Comparison of ENCODE assay signal across 24 cellular contexts in genomic region chr21:29604096-29604495, GRCh38.
DNase-seq lines count a peak whose midpoint lies in the region; ATAC-seq, FAIRE-seq and TF ChIP-seq lines count a peak whose summit lies in the region.
"Had no signal": no experiment of that assay in that cellular context is flagged by ENCODE, and none has a peak within 500 bp of the region (broad histone marks: within the 10 kb centered on the region; RNA-seq: fewer than 3 reads in every experiment).

No MANE protein-coding gene starts in this region.

- H4K20me1 ChIP-seq in K562 (replicated peaks; ENCODE audit: control insufficient read depth, insufficient read depth, low read length), result no peaks in the 10 kb centered on the region
- H4K20me1 ChIP-seq: BLaER1 had no signal

- H3K36me3 Mint-ChIP-seq in activated CD4-positive, alpha-beta T cell treated with anti-CD3 and anti-CD28 coated beads, Interleukin-2, amount 10 ng/mL, durations not matched to agents 7 days and 5 days (ENCODE audit: low read depth), result no peaks in the 10 kb centered on the region
- no peaks in the 10 kb centered on the region for H3K36me3 Mint-ChIP-seq in T-helper 2 cell treated with Interferon-gamma antibody and Interleukin-4, amounts not matched to agents 5 μg/mL and 100 μg/mL, for 36 hours (ENCODE audit: low read depth)
- H3K36me3 Mint-ChIP-seq in activated CD4-positive, alpha-beta T cell treated with anti-CD3 and anti-CD28 coated beads, Interleukin-2, amount 10 ng/mL, durations not matched to agents 24 days and 14 days (ENCODE audit: low read depth), result no peaks in the 10 kb centered on the region

- 68% methylated on average over 4 of the region's 4 CpGs for WGBS in K562 (ENCODE audit: insufficient coverage, low coverage, missing lambda C conversion rate)
- 65 to 81% (median 72%) methylated on average over 4 of the region's 4 CpGs for WGBS in spleen, 5 donors

- in situ Hi-C loops in K562 (cut with MboI), result no loop called here

- TF ChIP-seq POLR2A in K562 (conservative IDR thresholded peaks at IDR 0.05) (no peak), spleen (IDR thresholded peaks at IDR 0.05) (no peak)

- H3K79me2 ChIP-seq in K562 (ENCODE audit: control insufficient read depth, insufficient read depth, low read length), result no peaks in the 10 kb centered on the region

- no peaks in the 10 kb centered on the region for H3K9me3 Mint-ChIP-seq in activated CD4-positive, alpha-beta T cell treated with anti-CD3 and anti-CD28 coated beads, Interleukin-2, amount 10 ng/mL, durations not matched to agents 7 days and 5 days
- H3K9me3 Mint-ChIP-seq in T-helper 2 cell treated with Interferon-gamma antibody and Interleukin-4, amounts not matched to agents 5 μg/mL and 100 μg/mL, for 36 hours, result no peaks in the 10 kb centered on the region
- H3K9me3 Mint-ChIP-seq in activated CD4-positive, alpha-beta T cell treated with anti-CD3 and anti-CD28 coated beads, Interleukin-2, amount 10 ng/mL, durations not matched to agents 24 days and 14 days, result no peaks in the 10 kb centered on the region
- H3K9me3 Mint-ChIP-seq: CD4-positive, alpha-beta memory T cell; CD8-positive, alpha-beta memory T cell had no signal

- BruUV-seq in K562 (replicated peaks; lab: Mats Ljungman, UMichigan), result no TSS peak

- no peak for FAIRE-seq in K562 (lab: Jason Lieb, UNC)
- FAIRE-seq: A204.1, D721Med, G401.6, GM12891 had no signal

- peak; percentile 52 for DNase-seq in COLO829 (ENCODE audit: low spot score)
- peak; percentile 41 for DNase-seq in NCI-H69 (lab: John Stamatoyannopoulos, UW)
- no peak for DNase-seq in K562 (ENCODE audit: extremely low read depth in 1 of 4, low spot score in 3 of 4)
- DNase-seq in spleen, result no peak
- no peak for DNase-seq in activated CD4-positive, alpha-beta T cell treated with anti-CD3 and anti-CD28 coated beads, Interleukin-2, amount 10 ng/mL, durations not matched to agents 7 days and 5 days
- no peak for DNase-seq in T-helper 2 cell treated with Interferon-gamma antibody and Interleukin-4, amounts not matched to agents 5 μg/mL and 100 μg/mL, for 36 hours (ENCODE audit: low spot score)
- DNase-seq in activated CD4-positive, alpha-beta T cell treated with anti-CD3 and anti-CD28 coated beads, Interleukin-2, amount 10 ng/mL, durations not matched to agents 24 days and 14 days, result no peak
- DNase-seq: 8988T; ACHN; BE2C; C1 segment of cervical spinal cord; Caco-2; Calu3; CD4-positive, alpha-beta memory T cell; CD4-positive, CD25-positive, alpha-beta regulatory T cell; CD8-positive, alpha-beta memory T cell; DMS79 treated with DMSO at 0.1 percent for 48 hours; GF-D8 had no signal

- H3K4me3 ChIP-seq in K562, result no peak overlapping the region
- H3K4me3 ChIP-seq in spleen, result no peak overlapping the region
- H3K4me3 ChIP-seq: BLaER1 had no signal

- no peak overlapping the region for H3K4me3 Mint-ChIP-seq in activated CD4-positive, alpha-beta T cell treated with anti-CD3 and anti-CD28 coated beads, Interleukin-2, amount 10 ng/mL, durations not matched to agents 7 days and 5 days
- H3K4me3 Mint-ChIP-seq in T-helper 2 cell treated with Interferon-gamma antibody and Interleukin-4, amounts not matched to agents 5 μg/mL and 100 μg/mL, for 36 hours, result no peak overlapping the region
- H3K4me3 Mint-ChIP-seq in activated CD4-positive, alpha-beta T cell treated with anti-CD3 and anti-CD28 coated beads, Interleukin-2, amount 10 ng/mL, durations not matched to agents 24 days and 14 days, result no peak overlapping the region
- H3K4me3 Mint-ChIP-seq: CD14-positive monocyte; CD4-positive, alpha-beta memory T cell; CD4-positive, CD25-positive, alpha-beta regulatory T cell; CD8-positive, alpha-beta memory T cell had no signal

- H3K27me3 ChIP-seq in K562 (ENCODE audit: control insufficient read depth in 2 of 2, insufficient read depth in 2 of 2, low read length in 2 of 2) (no peaks in the 10 kb centered on the region), spleen (replicated peaks in 1 of 7) (no peaks in the 10 kb centered on the region)
- H3K27me3 ChIP-seq: BE2C, BLaER1 had no signal

- no peak for TF ChIP-seq RAD21 in K562 (CRISPR knock-in tag; conservative IDR thresholded peaks at IDR 0.05 in 1 of 2, IDR thresholded peaks at IDR 0.05 in 1 of 2)

- ATAC-seq in K562, result no peak

- intact Hi-C loops in K562 (cut with micrococcal nuclease), result no loop called here
- intact Hi-C loops in spleen (cut with DNase I; ENCODE audit: low total_unique reads), result no loop called here
- intact Hi-C loops in activated CD4-positive, alpha-beta T cell treated with anti-CD3 and anti-CD28 coated beads, Interleukin-2, amount 10 ng/mL, durations not matched to agents 24 days and 14 days (cut with micrococcal nuclease), result no loop called here

- no peak overlapping the region for H2AFZ ChIP-seq in K562 (ENCODE audit: low read depth, low read length)

- POLR2A ChIA-PET in K562 (lab: Yijun Ruan, JAX), result no interaction called here
- POLR2A ChIA-PET in activated CD4-positive, alpha-beta T cell treated with anti-CD3 and anti-CD28 coated beads, Interleukin-2, amount 10 ng/mL, durations not matched to agents 7 days and 5 days (lab: Charles Lee), result no interaction called here

- H3K9me3 ChIP-seq in K562 (replicated peaks; ENCODE audit: control insufficient read depth, insufficient read depth, low read depth, low read length) (no peaks in the 10 kb centered on the region), spleen (peaks cover 0 to 5% (median 0%) of the 10 kb centered on the region in 8 donors)
- H3K9me3 ChIP-seq: BE2C, BLaER1, Caco-2 had no signal

- no peaks in the 10 kb centered on the region for H3K9me1 ChIP-seq in K562 (ENCODE audit: control insufficient read depth, insufficient read depth, low read length)

- no peak overlapping the region for H3K27ac ChIP-seq in K562 (ENCODE audit: extremely low read depth, low read depth, low read length)
- peak overlapping the region in 5 of 8 donors; percentile 4 to 48 (median 15) for H3K27ac ChIP-seq in spleen
- H3K27ac ChIP-seq: BLaER1 had no signal

- no peak overlapping the region for H3K4me2 ChIP-seq in K562 (ENCODE audit: insufficient read depth, low read length)
- H3K4me2 ChIP-seq: BLaER1 had no signal

- TF ChIP-seq CTCF in K562 (IDR thresholded peaks at IDR 0.05 in 2 of 3, conservative IDR thresholded peaks at IDR 0.05 in 1 of 3; ENCODE audit: insufficient read depth in 2 of 3, low read depth in 1 of 3, low read length in 3 of 3) (no peak), spleen (IDR thresholded peaks at IDR 0.05 in 8 of 11, conservative IDR thresholded peaks at IDR 0.05 in 3 of 11) (no peak)

- H3K36me3 ChIP-seq in K562 (ENCODE audit: control insufficient read depth, insufficient read depth, low read length) (no peaks in the 10 kb centered on the region), spleen (peaks cover 0 to 6% (median 0%) of the 10 kb centered on the region in 6 donors)
- H3K36me3 ChIP-seq: BE2C, BLaER1 had no signal

- no peak overlapping the region for H3K9ac ChIP-seq in K562 (ENCODE audit: insufficient read depth in 1 of 2, low read depth in 2 of 2, low read length in 2 of 2)
- H3K9ac ChIP-seq: BLaER1 had no signal

- no peaks in the 10 kb centered on the region for H3K4me1 Mint-ChIP-seq in activated CD4-positive, alpha-beta T cell treated with anti-CD3 and anti-CD28 coated beads, Interleukin-2, amount 10 ng/mL, durations not matched to agents 7 days and 5 days
- H3K4me1 Mint-ChIP-seq in T-helper 2 cell treated with Interferon-gamma antibody and Interleukin-4, amounts not matched to agents 5 μg/mL and 100 μg/mL, for 36 hours (ENCODE audit: low read depth), result no peaks in the 10 kb centered on the region
- H3K4me1 Mint-ChIP-seq in activated CD4-positive, alpha-beta T cell treated with anti-CD3 and anti-CD28 coated beads, Interleukin-2, amount 10 ng/mL, durations not matched to agents 24 days and 14 days, result no peaks in the 10 kb centered on the region
- H3K4me1 Mint-ChIP-seq: CD14-positive monocyte; CD4-positive, alpha-beta memory T cell; CD8-positive, alpha-beta memory T cell had no signal

- H3K4me1 ChIP-seq in K562 (replicated peaks in 1 of 2; ENCODE audit: control insufficient read depth in 2 of 2, insufficient read depth in 2 of 2, low read length in 2 of 2) (no peaks in the 10 kb centered on the region), spleen (no peaks in the 10 kb centered on the region)
- H3K4me1 ChIP-seq: BE2C, BLaER1, Caco-2 had no signal

- CTCF ChIA-PET in K562 (lab: Yijun Ruan, JAX; ENCODE audit: low intra/inter-chr PET ratio), result interaction anchor here (0.5 kb wide), 1 partner anchor 74 kb away, joined by 4 read pairs; no protein-coding TSS in a partner anchor
- CTCF ChIA-PET in activated CD4-positive, alpha-beta T cell treated with anti-CD3 and anti-CD28 coated beads, Interleukin-2, amount 10 ng/mL, durations not matched to agents 7 days and 5 days (lab: Charles Lee), result no interaction called here

- no peak overlapping the region for H3K27ac Mint-ChIP-seq in activated CD4-positive, alpha-beta T cell treated with anti-CD3 and anti-CD28 coated beads, Interleukin-2, amount 10 ng/mL, durations not matched to agents 7 days and 5 days
- H3K27ac Mint-ChIP-seq in T-helper 2 cell treated with Interferon-gamma antibody and Interleukin-4, amounts not matched to agents 5 μg/mL and 100 μg/mL, for 36 hours, result no peak overlapping the region
- no peak overlapping the region for H3K27ac Mint-ChIP-seq in activated CD4-positive, alpha-beta T cell treated with anti-CD3 and anti-CD28 coated beads, Interleukin-2, amount 10 ng/mL, durations not matched to agents 24 days and 14 days
- H3K27ac Mint-ChIP-seq: CD14-positive monocyte; CD4-positive, alpha-beta memory T cell; CD4-positive, CD25-positive, alpha-beta regulatory T cell; CD8-positive, alpha-beta memory T cell had no signal

- no peak for TF ChIP-seq EP300 in K562 (IDR thresholded peaks at IDR 0.05; ENCODE audit: low read length)

- H3K27me3 Mint-ChIP-seq in activated CD4-positive, alpha-beta T cell treated with anti-CD3 and anti-CD28 coated beads, Interleukin-2, amount 10 ng/mL, durations not matched to agents 7 days and 5 days, result no peaks in the 10 kb centered on the region
- no peaks in the 10 kb centered on the region for H3K27me3 Mint-ChIP-seq in T-helper 2 cell treated with Interferon-gamma antibody and Interleukin-4, amounts not matched to agents 5 μg/mL and 100 μg/mL, for 36 hours (ENCODE audit: low read depth)
- no peaks in the 10 kb centered on the region for H3K27me3 Mint-ChIP-seq in activated CD4-positive, alpha-beta T cell treated with anti-CD3 and anti-CD28 coated beads, Interleukin-2, amount 10 ng/mL, durations not matched to agents 24 days and 14 days
- H3K27me3 Mint-ChIP-seq: CD4-positive, alpha-beta memory T cell; CD4-positive, CD25-positive, alpha-beta regulatory T cell; CD8-positive, alpha-beta memory T cell had no signal

TF ChIP-seq in K562, 482 proteins besides CTCF, POLR2A, EP300 and RAD21 (continues in another document):
- TF ChIP-seq DLX4 (CRISPR knock-in tag; IDR thresholded peaks at IDR 0.05) (no peak), SPI1 (IDR thresholded peaks at IDR 0.05; ENCODE audit: borderline replicate concordance, low read depth, low read length) (no peak)

Comparison
In these comparisons a context has a peak if more than half of its experiments do, and no peak if none do; other contexts are left out.
1. DNase-seq: peak in COLO829 (single experiment) and NCI-H69 (single experiment); none in K562 (0 of 4), spleen (single experiment), activated CD4-positive, alpha-beta T cell treated with anti-CD3 and anti-CD28 coated beads, Interleukin-2, amount 10 ng/mL, durations not matched to agents 7 days and 5 days (single experiment), T-helper 2 cell treated with Interferon-gamma antibody and Interleukin-4, amounts not matched to agents 5 μg/mL and 100 μg/mL, for 36 hours (single experiment) and activated CD4-positive, alpha-beta T cell treated with anti-CD3 and anti-CD28 coated beads, Interleukin-2, amount 10 ng/mL, durations not matched to agents 24 days and 14 days (single experiment).